ENCODE assay signal across 19 cellular contexts in the genomic region with DNA sequence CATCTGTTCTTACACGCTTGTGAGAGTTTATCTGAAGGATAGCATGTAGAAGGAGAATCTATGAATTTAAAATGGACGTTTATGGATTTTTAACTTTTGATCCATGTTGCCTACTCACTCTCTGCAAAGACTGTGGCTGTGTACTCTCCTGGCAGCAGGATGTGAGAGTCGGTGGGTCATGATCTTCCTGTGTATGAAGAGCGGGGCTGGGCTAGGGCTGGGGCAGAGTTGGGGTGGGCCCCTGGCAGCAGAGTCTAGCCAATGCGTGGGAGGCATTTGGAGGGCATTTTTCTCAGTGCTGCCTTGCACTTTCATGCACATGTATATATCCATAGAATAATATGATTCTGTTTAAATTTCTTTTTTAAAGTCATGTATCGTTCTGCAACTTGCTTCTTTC.
"Had no signal": no experiment of that assay in that cellular context is flagged by ENCODE, and none has a peak within 500 bp of the region (broad histone marks: within the 10 kb centered on the region; RNA-seq: fewer than 3 reads in every experiment).

No MANE protein-coding gene starts in this region.

- H3K27me3 ChIP-seq: esophagus muscularis mucosa, gastrocnemius medialis, uterus had no signal

- H3K9me3 ChIP-seq: esophagus muscularis mucosa, gastrocnemius medialis, neutrophil, uterus had no signal

- H3K4me1 Mint-ChIP-seq: immature natural killer cell had no signal

- H3K36me3 Mint-ChIP-seq: immature natural killer cell; natural killer cell treated with Interleukin-12 subunit alpha and Interleukin-12 subunit beta and Interleukin-15 and Interleukin-18, amount 100 ng/mL, for 72 hours had no signal

- H3K4me3 ChIP-seq: esophagus muscularis mucosa, gastrocnemius medialis, lung, skin epidermis, uterus had no signal

- H3K4me3 Mint-ChIP-seq: dendritic cell treated with granulocyte-macrophage colony-stimulating factor and Interleukin-4, amounts not matched to agents 40 ng/mL and 50 ng/mL, for 4 days; effector memory CD8-positive, alpha-beta T cell; immature natural killer cell; natural killer cell treated with Interleukin-12 subunit alpha and Interleukin-12 subunit beta and Interleukin-15 and Interleukin-18, amount 100 ng/mL, for 72 hours had no signal

- ATAC-seq: effector memory CD8-positive, alpha-beta T cell; gastrocnemius medialis; left ventricle myocardium superior; natural killer cell treated with Interleukin-12 subunit alpha and Interleukin-12 subunit beta and Interleukin-15 and Interleukin-18, amount 100 ng/mL, for 72 hours; sciatic nerve had no signal

- DNase-seq: effector memory CD8-positive, alpha-beta T cell; gastrocnemius medialis; glutamatergic neuron; immature natural killer cell; left ventricle myocardium superior; mesenchymal stem cell; midbrain; stimulated activated CD4-positive, alpha-beta T cell treated with anti-CD3 and anti-CD28 coated beads, Interleukin-2, amount 100 ng/mL, for 24 hours; stimulated activated naive CD4-positive, alpha-beta T cell; trophoblast cell; uterus had no signal

- H3K27ac Mint-ChIP-seq: dendritic cell treated with granulocyte-macrophage colony-stimulating factor and Interleukin-4, amounts not matched to agents 40 ng/mL and 50 ng/mL, for 4 days; effector memory CD8-positive, alpha-beta T cell; immature natural killer cell; natural killer cell treated with Interleukin-12 subunit alpha and Interleukin-12 subunit beta and Interleukin-15 and Interleukin-18, amount 100 ng/mL, for 72 hours had no signal

- H3K36me3 ChIP-seq: esophagus muscularis mucosa, gastrocnemius medialis, neutrophil, uterus had no signal

- H3K9me3 Mint-ChIP-seq: dendritic cell treated with granulocyte-macrophage colony-stimulating factor and Interleukin-4, amounts not matched to agents 40 ng/mL and 50 ng/mL, for 4 days; effector memory CD8-positive, alpha-beta T cell; immature natural killer cell; natural killer cell treated with Interleukin-12 subunit alpha and Interleukin-12 subunit beta and Interleukin-15 and Interleukin-18, amount 100 ng/mL, for 72 hours had no signal

- H3K27ac ChIP-seq: epithelial cell of prostate, esophagus muscularis mucosa, gastrocnemius medialis, neutrophil, skin epidermis, uterus had no signal
